Comparison of ENCODE assay signal across 11 cellular contexts in the genomic region with DNA sequence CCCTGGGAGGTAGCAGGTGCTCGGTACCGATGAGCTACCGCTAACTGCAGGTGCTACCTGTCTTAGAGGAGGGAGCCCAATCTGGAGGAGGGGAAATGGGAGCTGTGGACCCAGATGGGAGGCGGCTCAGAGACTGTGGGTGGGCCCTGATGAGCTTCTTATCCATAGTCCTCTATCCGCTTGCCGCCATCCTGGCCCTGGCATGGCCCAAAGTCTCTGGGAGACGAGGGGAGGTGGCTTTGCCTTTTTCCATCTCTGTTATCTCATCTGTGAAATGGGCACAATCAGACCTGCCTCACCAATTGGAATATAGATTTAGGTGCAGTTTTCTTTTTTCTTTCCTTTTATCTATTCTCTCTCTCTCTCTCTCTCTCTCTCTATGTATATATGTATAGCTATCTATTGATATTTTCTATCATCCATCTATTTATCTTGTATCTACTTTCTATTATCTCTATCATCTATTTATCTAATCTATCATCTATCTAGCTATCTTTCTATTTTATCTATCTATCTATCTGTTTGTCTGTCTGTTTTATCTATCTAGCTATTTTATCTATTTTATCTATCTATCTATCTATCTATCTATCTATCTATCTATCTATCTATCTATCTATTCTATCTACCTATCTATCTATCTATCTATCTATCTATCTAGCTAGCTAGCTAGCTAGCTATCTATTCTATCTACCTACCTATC. TPM values are rescaled to one million over a fixed set of nuclear protein-coding genes. Genes with fewer than 3 reads are reported as not detected.
A peak's percentile ranks its signal among the peaks of the same experiment; 100 is the strongest.
DNase-seq lines count a peak whose midpoint lies in the region; ATAC-seq and TF ChIP-seq lines count a peak whose summit lies in the region.
"Had no signal": no experiment of that assay in that cellular context is flagged by ENCODE, and none has a peak within 500 bp of the region (broad histone marks: within the 10 kb centered on the region; RNA-seq: fewer than 3 reads in every experiment).

No MANE protein-coding gene starts in this region.

- H4K20me1 ChIP-seq in osteoblast (ENCODE audit: insufficient read depth, low read length), result peaks cover 2% of the 10 kb centered on the region

- no peak overlapping the region for H3K4me3 Mint-ChIP-seq in activated T-cell treated with anti-CD3 and anti-CD28 coated beads, Interleukin-2, amount 50 U/mL, for 72 hours

- H3K23ac ChIP-seq in mesenchymal stem cell (ENCODE audit: low read length in 2 of 2), result no peak overlapping the region

- H3K4me2 ChIP-seq in mesenchymal stem cell (ENCODE audit: low read length, poor library complexity, severe bottlenecking) (no peak overlapping the region), osteoblast (ENCODE audit: insufficient read depth, low read length) (no peak overlapping the region)

- peak overlapping the region; percentile 69 to 86 for H2BK12ac ChIP-seq in mesenchymal stem cell (ENCODE audit: low read length in 2 of 2)

- peak overlapping the region; percentile 91 for H3K27ac Mint-ChIP-seq in activated T-cell treated with anti-CD3 and anti-CD28 coated beads, Interleukin-2, amount 50 U/mL, for 72 hours

- H3K18ac ChIP-seq in mesenchymal stem cell (ENCODE audit: low read depth in 1 of 2, low read length in 2 of 2), result peak overlapping the region in 1 of 2 experiments; percentile 90

- no peak overlapping the region for H3K14ac ChIP-seq in mesenchymal stem cell (ENCODE audit: low read length in 2 of 2)

- H3K79me2 ChIP-seq in osteoblast (ENCODE audit: insufficient read depth, low read length), result peaks cover 55% of the 10 kb centered on the region

- H4K91ac ChIP-seq in mesenchymal stem cell (ENCODE audit: low read length), result peak overlapping the region; percentile 96

- 86% methylated on average over 7 of the region's 7 CpGs for WGBS in mesenchymal stem cell
- 91 to 96% methylated on average over 7 of the region's 7 CpGs for WGBS in thyroid gland, 2 donors

- no peaks in the 10 kb centered on the region for H3K9me3 Mint-ChIP-seq in activated T-cell treated with anti-CD3 and anti-CD28 coated beads, Interleukin-2, amount 50 U/mL, for 72 hours

- no peak overlapping the region for H2AK5ac ChIP-seq in mesenchymal stem cell (ENCODE audit: low read length, severe bottlenecking)

- H3K4me1 Mint-ChIP-seq in activated T-cell treated with anti-CD3 and anti-CD28 coated beads, Interleukin-2, amount 50 U/mL, for 72 hours (ENCODE audit: low read depth), result peaks cover 68% of the 10 kb centered on the region

- H3K27me3 ChIP-seq in ascending aorta (no peaks in the 10 kb centered on the region), mesenchymal stem cell (ENCODE audit: control insufficient read depth in 1 of 2, insufficient read depth in 1 of 2, low read length in 2 of 2) (no peaks in the 10 kb centered on the region), thyroid gland (no peaks in the 10 kb centered on the region), osteoblast (ENCODE audit: insufficient read depth, low read length) (no peaks in the 10 kb centered on the region)

- peaks cover 3 to 4% of the 10 kb centered on the region in 2 donors for H3K36me3 Mint-ChIP-seq in activated T-cell treated with anti-CD3 and anti-CD28 coated beads, Interleukin-2, amount 50 U/mL, for 72 hours (ENCODE audit: insufficient read depth in 2 of 2)

- H2BK15ac ChIP-seq in mesenchymal stem cell (ENCODE audit: low read depth, poor library complexity, severe bottlenecking), result no peak overlapping the region

- DNase-seq in activated T-cell treated with anti-CD3 and anti-CD28 coated beads, Interleukin-2, amount 50 U/mL, for 72 hours, result no peak
- no peak for DNase-seq in activated T-cell treated with anti-CD3 and anti-CD28 coated beads, Interleukin-2, amount 50 U/mL, for 48 hours
- no peak for DNase-seq in ascending aorta (ENCODE audit: low spot score in 2 of 2)
- no peak for DNase-seq in mesenchymal stem cell
- DNase-seq in thyroid gland, result no peak
- no peak for DNase-seq in osteoblast (ENCODE audit: insufficient read length, low spot score, missing footprints)
- DNase-seq in EL, result no peak
- DNase-seq: NCI-H1092, NCI-H526, SIG-M5 had no signal

- H2BK120ac ChIP-seq in mesenchymal stem cell (ENCODE audit: low read depth, low read length), result no peak overlapping the region

- H3K79me1 ChIP-seq in mesenchymal stem cell (replicated peaks; ENCODE audit: low read length, poor library complexity, severe bottlenecking), result no peaks in the 10 kb centered on the region

- no peak overlapping the region for H3K4me3 ChIP-seq in ascending aorta
- H3K4me3 ChIP-seq in mesenchymal stem cell (ENCODE audit: insufficient read depth in 1 of 2, low read depth in 1 of 2, low read length in 2 of 2), result no peak overlapping the region
- no peak overlapping the region for H3K4me3 ChIP-seq in thyroid gland (replicated peaks in 1 of 3)
- H3K4me3 ChIP-seq in osteoblast (ENCODE audit: insufficient read depth, low read length), result no peak overlapping the region

- no peaks in the 10 kb centered on the region for H3K36me3 ChIP-seq in ascending aorta
- peaks cover 0 to 5% of the 10 kb centered on the region in 2 experiments for H3K36me3 ChIP-seq in mesenchymal stem cell (ENCODE audit: control insufficient read depth in 1 of 2, insufficient read depth in 2 of 2, low read depth in 1 of 2, low read length in 2 of 2)
- no peaks in the 10 kb centered on the region for H3K36me3 ChIP-seq in thyroid gland
- H3K36me3 ChIP-seq in osteoblast (ENCODE audit: insufficient read depth, low read length), result no peaks in the 10 kb centered on the region

- TF ChIP-seq POLR2A in thyroid gland (IDR thresholded peaks at IDR 0.05), result no peak

- no peaks in the 10 kb centered on the region for H3K27me3 Mint-ChIP-seq in activated T-cell treated with anti-CD3 and anti-CD28 coated beads, Interleukin-2, amount 50 U/mL, for 72 hours (ENCODE audit: low read depth)

- H2BK5ac ChIP-seq in mesenchymal stem cell (ENCODE audit: low read depth, low read length, poor library complexity, severe bottlenecking), result no peak overlapping the region

- ATAC-seq in activated T-cell treated with anti-CD3 and anti-CD28 coated beads, Interleukin-2, amount 50 U/mL, for 72 hours (replicated peaks in 1 of 2), result no peak
- no peak for ATAC-seq in GM18861 (IDR thresholded peaks at IDR 0.05; ENCODE audit: unreplicated experiment)

- no peak overlapping the region for H2AFZ ChIP-seq in mesenchymal stem cell (ENCODE audit: low read depth, low read length)
- no peak overlapping the region for H2AFZ ChIP-seq in osteoblast (ENCODE audit: low read length)

- peak overlapping the region; percentile 19 to 42 for H3K4ac ChIP-seq in mesenchymal stem cell (ENCODE audit: low read depth in 1 of 2, low read length in 2 of 2)

- TF ChIP-seq CTCF in ascending aorta (IDR thresholded peaks at IDR 0.05), result no peak
- TF ChIP-seq CTCF in thyroid gland (IDR thresholded peaks at IDR 0.05), result no peak
- no peak for TF ChIP-seq CTCF in osteoblast (IDR thresholded peaks at IDR 0.05; ENCODE audit: extremely low read depth, low read depth, low read length)

- H3K4me1 ChIP-seq in ascending aorta, result peaks cover 0 to 10% of the 10 kb centered on the region in 2 donors
- peaks cover 37% of the 10 kb centered on the region for H3K4me1 ChIP-seq in mesenchymal stem cell (ENCODE audit: control insufficient read depth, insufficient read depth, low read depth, low read length)
- H3K4me1 ChIP-seq in thyroid gland, result peaks cover 5 to 48% of the 10 kb centered on the region in 2 donors
- H3K4me1 ChIP-seq in osteoblast (ENCODE audit: insufficient read depth, low read length), result peaks cover 33% of the 10 kb centered on the region

- no peak overlapping the region for H4K8ac ChIP-seq in mesenchymal stem cell (ENCODE audit: low read length)

- H3K9me3 ChIP-seq in ascending aorta (no peaks in the 10 kb centered on the region), mesenchymal stem cell (ENCODE audit: control insufficient read depth, low read length) (no peaks in the 10 kb centered on the region), thyroid gland (no peaks in the 10 kb centered on the region), osteoblast (ENCODE audit: low read depth, low read length) (no peaks in the 10 kb centered on the region)

- H3K27ac ChIP-seq in ascending aorta (peak overlapping the region; percentile 26 to 79), mesenchymal stem cell (ENCODE audit: low read length, poor library complexity, severe bottlenecking) (no peak overlapping the region), thyroid gland (peak overlapping the region in 2 of 3 donors; percentile 28 to 60), osteoblast (ENCODE audit: low read depth, low read length) (no peak overlapping the region)

- peak overlapping the region; percentile 87 for H3K9ac ChIP-seq in mesenchymal stem cell (ENCODE audit: low read length)

- intact Hi-C loops in ascending aorta (cut with DNase I), result no loop called here
- intact Hi-C loops in thyroid gland (cut with DNase I), result no loop called here

RNA-seq across cellular contexts. Expression of gene TNFRSF1B, which starts 16.5 kb away (rescaled TPM):
- total RNA-seq in activated T-cell treated with anti-CD3 and anti-CD28 coated beads, Interleukin-2, amount 50 U/mL, for 72 hours, result 100 to 1,000 TPM in 1 of 2 donors, 10 to 100 TPM in 1; 95.4 to 130 TPM
- 139 TPM for total RNA-seq in ascending aorta
- polyA plus RNA-seq in mesenchymal stem cell (2013, experiment 1 of 2), result 35.0 TPM
- 35.2 TPM for polyA plus RNA-seq in mesenchymal stem cell (2013, experiment 2 of 2)
- 10 to 100 TPM in 2 of 4 donors, 1 to 10 TPM in 2; 4.4 to 20.4 (median 9.0) TPM for total RNA-seq in thyroid gland
- 11.2 and 12.7 TPM in 2 replicates for total RNA-seq in osteoblast

RNA-seq across cellular contexts. Expression of gene VPS13D, which starts 46.6 kb away (rescaled TPM):
- 10 to 100 TPM; 36.0 to 40.5 TPM for total RNA-seq in activated T-cell treated with anti-CD3 and anti-CD28 coated beads, Interleukin-2, amount 50 U/mL, for 72 hours
- total RNA-seq in ascending aorta (28.3 TPM), thyroid gland (100 to 1,000 TPM; 137 to 238 (median 191) TPM), osteoblast (46.0 and 48.5 TPM in 2 replicates)
- 6.3 TPM for polyA plus RNA-seq in mesenchymal stem cell (2013, experiment 1 of 2)
- 5.1 TPM for polyA plus RNA-seq in mesenchymal stem cell (2013, experiment 2 of 2)

Comparison
In these comparisons a context has a peak if more than half of its experiments do, and no peak if none do; other contexts are left out.
1. H3K27ac ChIP-seq: peak in ascending aorta (2 of 2) and thyroid gland (2 of 3); none in mesenchymal stem cell (single experiment) and osteoblast (single experiment).